In genomic region chrX:16712116-16712824, GRCh38 we compare ENCODE assay signal across 8 cellular contexts. TPM values are rescaled to one million over a fixed set of nuclear protein-coding genes. Genes with fewer than 3 reads are reported as not detected.
A peak's percentile ranks its signal among the peaks of the same experiment; 100 is the strongest.
DNase-seq lines count a peak whose midpoint lies in the region; ATAC-seq and TF ChIP-seq lines count a peak whose summit lies in the region.

A gene with protein sequence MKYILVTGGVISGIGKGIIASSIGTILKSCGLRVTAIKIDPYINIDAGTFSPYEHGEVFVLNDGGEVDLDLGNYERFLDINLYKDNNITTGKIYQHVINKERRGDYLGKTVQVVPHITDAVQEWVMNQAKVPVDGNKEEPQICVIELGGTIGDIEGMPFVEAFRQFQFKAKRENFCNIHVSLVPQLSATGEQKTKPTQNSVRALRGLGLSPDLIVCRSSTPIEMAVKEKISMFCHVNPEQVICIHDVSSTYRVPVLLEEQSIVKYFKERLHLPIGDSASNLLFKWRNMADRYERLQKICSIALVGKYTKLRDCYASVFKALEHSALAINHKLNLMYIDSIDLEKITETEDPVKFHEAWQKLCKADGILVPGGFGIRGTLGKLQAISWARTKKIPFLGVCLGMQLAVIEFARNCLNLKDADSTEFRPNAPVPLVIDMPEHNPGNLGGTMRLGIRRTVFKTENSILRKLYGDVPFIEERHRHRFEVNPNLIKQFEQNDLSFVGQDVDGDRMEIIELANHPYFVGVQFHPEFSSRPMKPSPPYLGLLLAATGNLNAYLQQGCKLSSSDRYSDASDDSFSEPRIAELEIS (minus strand): TSS chrX:16712669. CDS start chrX:16702902, 9,767 bp downstream.

- intact Hi-C loops in colonic mucosa (cut with DNase I), result no loop called here

- no peaks in the 10 kb centered on the region for H3K9me3 ChIP-seq in colonic mucosa

- ATAC-seq in HG02623 (IDR thresholded peaks at IDR 0.05; ENCODE audit: unreplicated experiment), result peak; percentile 79
- ATAC-seq in activated CD4-positive, CD25-positive, alpha-beta regulatory T cell treated with anti-CD3 and anti-CD28 coated beads, Interleukin-2, amount 50 U/mL, for 24 hours, result peak; percentile 87 to 90

- no peak for TF ChIP-seq CTCF in colonic mucosa (IDR thresholded peaks at IDR 0.05)

- H3K36me3 ChIP-seq in colonic mucosa, result no peaks in the 10 kb centered on the region

- peak; percentile 2 for DNase-seq in NK-92 treated with Interleukin-12 subunit alpha and Interleukin-12 subunit beta, amount 100 ng/mL, for 24 hours (lab: John Stamatoyannopoulos, UW)
- no peak for DNase-seq in NK-92 (lab: John Stamatoyannopoulos, UW; ENCODE audit: unreplicated experiment)
- DNase-seq in NCI-H146 (lab: John Stamatoyannopoulos, UW), result peak; percentile 79
- peak; percentile 74 for DNase-seq in colonic mucosa
- DNase-seq in stimulated activated CD4-positive, alpha-beta T cell treated with anti-CD3 and anti-CD28 coated beads, Interleukin-2, amount 100 ng/mL, for 24 hours, result peak; percentile 50 to 58

- peak within 1 kb of the TSS; percentile 65 for H3K4me3 ChIP-seq in colonic mucosa

- H3K4me1 ChIP-seq in colonic mucosa, result no peaks in the 10 kb centered on the region

- H3K27me3 ChIP-seq in colonic mucosa, result peaks cover 10% of the 10 kb centered on the region
- H3K27me3 ChIP-seq in layer of hippocampus (ENCODE audit: control insufficient read depth, insufficient read depth, low read length), result no peaks in the 10 kb centered on the region

- peak within 1 kb of the TSS; percentile 75 to 85 for H3K9ac ChIP-seq in colonic mucosa (ENCODE audit: low read depth in 2 of 2, low read length in 2 of 2)

- H3K27ac ChIP-seq in colonic mucosa (peak within 1 kb of the TSS; percentile 77), layer of hippocampus (ENCODE audit: low read depth, low read length) (peak within 1 kb of the TSS; percentile 62)

RNA-seq across cellular contexts. Expression of the gene that starts here (rescaled TPM):
- total RNA-seq in colonic mucosa, result 10 to 100 TPM; 17.7 to 18.9 TPM
